In the genomic region with DNA sequence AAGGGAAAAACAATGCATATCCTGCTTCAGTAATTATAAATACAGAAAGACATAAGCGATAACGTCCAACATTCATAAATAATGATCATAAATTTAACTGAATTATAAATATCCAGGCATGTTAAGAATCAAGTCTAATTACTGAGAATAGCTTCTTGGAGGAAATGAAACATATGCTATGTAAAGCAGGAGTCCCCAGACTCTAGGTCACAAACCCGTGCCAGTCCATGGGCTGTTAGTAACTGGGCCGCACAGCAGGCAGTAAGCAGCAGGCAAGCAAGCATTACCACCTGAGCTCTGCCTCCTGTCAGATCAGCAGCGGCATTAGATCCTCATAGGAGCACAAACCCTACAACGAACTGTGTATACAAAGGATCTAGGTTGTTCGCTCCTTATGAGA, we compare ENCODE assay signal across 8 cellular contexts. TPM values are rescaled to one million over a fixed set of nuclear protein-coding genes. Genes with fewer than 3 reads are reported as not detected.
DNase-seq lines count a peak whose midpoint lies in the region; ATAC-seq, FAIRE-seq and TF ChIP-seq lines count a peak whose summit lies in the region.
"Had no signal": no experiment of that assay in that cellular context is flagged by ENCODE, and none has a peak within 500 bp of the region (broad histone marks: within the 10 kb centered on the region; RNA-seq: fewer than 3 reads in every experiment).

No MANE protein-coding gene starts in this region.

- ATAC-seq in GM18868 (IDR thresholded peaks at IDR 0.05; ENCODE audit: unreplicated experiment) (peak; percentile 89), GM21786 (IDR thresholded peaks at IDR 0.05; ENCODE audit: unreplicated experiment) (peak; percentile 62), pancreas (peak in 3 of 4 donors; percentile 22 to 46 (median 25))
- no peak for ATAC-seq in naive thymus-derived CD8-positive, alpha-beta T cell

- no peaks in the 10 kb centered on the region for H3K27me3 ChIP-seq in HUES48 (ENCODE audit: control insufficient read depth, insufficient read depth, low read length)
- H3K27me3 ChIP-seq in pancreas, result no peaks in the 10 kb centered on the region
- no peaks in the 10 kb centered on the region for H3K27me3 ChIP-seq in esophagus squamous epithelium

- no peaks in the 10 kb centered on the region for H3K9me3 Mint-ChIP-seq in naive thymus-derived CD8-positive, alpha-beta T cell

- H3K36me3 Mint-ChIP-seq in naive thymus-derived CD8-positive, alpha-beta T cell, result peaks cover 10 to 37% (median 32%) of the 10 kb centered on the region in 3 donors

- POLR2A ChIA-PET in naive thymus-derived CD8-positive, alpha-beta T cell (lab: Charles Lee), result interaction anchor here (1.4 kb wide), 1 partner anchor 8 kb away, joined by 4 read pairs; no protein-coding TSS in a partner anchor

- H3K36me3 ChIP-seq in HUES48 (ENCODE audit: control insufficient read depth, insufficient read depth, low read length) (0 out of 2 replicates have a peak, but pooled peaks cover 3% of the 10 kb centered on the region), pancreas (no peaks in the 10 kb centered on the region), esophagus squamous epithelium (no peaks in the 10 kb centered on the region)

- no peak for TF ChIP-seq POLR2A in esophagus squamous epithelium (IDR thresholded peaks at IDR 0.05)

- intact Hi-C loops in pancreas (cut with DNase I) (no loop called here), esophagus squamous epithelium (cut with DNase I) (no loop called here)

- no peak overlapping the region for H3K9ac ChIP-seq in HUES48 (ENCODE audit: low read depth, low read length)

- no peak overlapping the region for H3K27ac Mint-ChIP-seq in naive thymus-derived CD8-positive, alpha-beta T cell

- WGBS in pancreas, 2 donors, result 75 to 78% methylated on average over 7 of the region's 7 CpGs
- WGBS in esophagus squamous epithelium, 2 donors, result 68 to 76% methylated on average over 7 of the region's 7 CpGs

- H3K4me1 ChIP-seq in HUES48 (ENCODE audit: control insufficient read depth, insufficient read depth, low read length) (peaks cover 33% of the 10 kb centered on the region), pancreas (peaks cover 3 to 11% (median 10%) of the 10 kb centered on the region in 3 donors), esophagus squamous epithelium (peaks cover 5 to 72% (median 14%) of the 10 kb centered on the region in 3 donors)

- peaks cover 15 to 52% (median 43%) of the 10 kb centered on the region in 4 donors for H3K4me1 Mint-ChIP-seq in naive thymus-derived CD8-positive, alpha-beta T cell

- no peak for FAIRE-seq in pancreas (lab: Jason Lieb, UNC)

- H3K27ac ChIP-seq in HUES48 (ENCODE audit: low read depth, low read length), result peak overlapping the region; percentile 28
- no peak overlapping the region for H3K27ac ChIP-seq in pancreas
- no peak overlapping the region for H3K27ac ChIP-seq in esophagus squamous epithelium

- H3K4me3 ChIP-seq in HUES48 (ENCODE audit: low read depth, low read length), result no peak overlapping the region
- H3K4me3 ChIP-seq in pancreas, result no peak overlapping the region
- no peak overlapping the region for H3K4me3 ChIP-seq in esophagus squamous epithelium

- H3K9me3 ChIP-seq in HUES48 (ENCODE audit: control insufficient read depth, insufficient read depth, low read length) (no peaks in the 10 kb centered on the region), pancreas (no peaks in the 10 kb centered on the region), esophagus squamous epithelium (no peaks in the 10 kb centered on the region)

- H3K4me3 Mint-ChIP-seq in naive thymus-derived CD8-positive, alpha-beta T cell, result no peak overlapping the region

- DNase-seq in pancreas (no peak), esophagus squamous epithelium (lab: John Stamatoyannopoulos, UW) (no peak)
- DNase-seq in naive thymus-derived CD8-positive, alpha-beta T cell, result no peak
- no peak for DNase-seq in activated CD4-positive, alpha-beta T cell treated with anti-CD3 and anti-CD28 coated beads, Interleukin-2, amount 50 U/mL, for 48 hours
- DNase-seq: activated CD4-positive, alpha-beta T cell treated with anti-CD3 and anti-CD28 coated beads for 1 hour had no signal

- H3K27me3 Mint-ChIP-seq in naive thymus-derived CD8-positive, alpha-beta T cell, result no peaks in the 10 kb centered on the region

- TF ChIP-seq CTCF in pancreas (IDR thresholded peaks at IDR 0.05) (no peak), esophagus squamous epithelium (IDR thresholded peaks at IDR 0.05) (no peak)

RNA-seq across cellular contexts. Expression of a gene that starts 50.5 kb away (rescaled TPM):
- total RNA-seq in pancreas (10 to 100 TPM; 10.2 to 22.7 (median 13.5) TPM), esophagus squamous epithelium (10 to 100 TPM; 19.8 to 29.9 (median 24.4) TPM)
- polyA plus RNA-seq in pancreas, result 1 to 10 TPM; 6.2 to 8.7 TPM
- total RNA-seq in naive thymus-derived CD8-positive, alpha-beta T cell, result 10 to 100 TPM; 44.0 to 45.1 TPM
- polyA plus RNA-seq in naive thymus-derived CD8-positive, alpha-beta T cell, result 10 to 100 TPM; 12.8 to 17.4 (median 16.1) TPM

RNA-seq across cellular contexts. Expression of a gene that starts 50.7 kb away (rescaled TPM):
- total RNA-seq in pancreas (10 to 100 TPM in 5 of 6 donors, 1 to 10 TPM in 1; 9.8 to 18.5 (median 11.7) TPM), esophagus squamous epithelium (10 to 100 TPM in 3 of 4 donors, 1 to 10 TPM in 1; 8.6 to 27.5 (median 14.1) TPM)
- 1 to 10 TPM; 3.9 to 5.7 TPM for polyA plus RNA-seq in pancreas
- total RNA-seq in naive thymus-derived CD8-positive, alpha-beta T cell, result 10 to 100 TPM; 23.8 to 28.2 TPM
- polyA plus RNA-seq in naive thymus-derived CD8-positive, alpha-beta T cell, result 10 to 100 TPM; 12.4 to 20.1 (median 16.3) TPM

Comparison
In these comparisons a context has a peak if more than half of its experiments do, and no peak if none do; other contexts are left out.
1. ATAC-seq: peak in GM18868 (single experiment), GM21786 (single experiment) and pancreas (3 of 4); none in naive thymus-derived CD8-positive, alpha-beta T cell (0 of 2).